ENCODE assay signal across 8 cellular contexts in genomic region chr10:91908358-91909177, GRCh38. TPM values are rescaled to one million over a fixed set of nuclear protein-coding genes. Genes with fewer than 3 reads are reported as not detected.
DNase-seq lines count a peak whose midpoint lies in the region; ATAC-seq, FAIRE-seq and TF ChIP-seq lines count a peak whose summit lies in the region.

No MANE protein-coding gene starts in this region.

- peak overlapping the region; percentile 75 for H3K4me3 ChIP-seq in NT2/D1 (ENCODE audit: insufficient read length, low read depth)
- peak overlapping the region; percentile 71 to 74 for H3K4me3 ChIP-seq in muscle layer of colon (ENCODE audit: low read depth in 1 of 2, low read length in 2 of 2)

- H3K27ac ChIP-seq in muscle layer of colon (ENCODE audit: low read depth, low read length) = peak overlapping the region; percentile 58

- no peaks in the 10 kb centered on the region for H3K9me3 ChIP-seq in NT2/D1 (ENCODE audit: insufficient read depth, low read length)
- no peaks in the 10 kb centered on the region for H3K9me3 ChIP-seq in muscle layer of colon (ENCODE audit: low read length)

- H3K9ac ChIP-seq in NT2/D1 (ENCODE audit: insufficient read length, low read depth) (peak overlapping the region; percentile 84), muscle layer of colon (ENCODE audit: low read length) (peak overlapping the region; percentile 11)

- no peaks in the 10 kb centered on the region for H3K4me1 ChIP-seq in NT2/D1 (ENCODE audit: insufficient read depth, insufficient read length)
- peaks cover 11% of the 10 kb centered on the region for H3K4me1 ChIP-seq in muscle layer of colon (ENCODE audit: insufficient read depth, low read length)

- TF ChIP-seq CTCF in D721Med (IDR thresholded peaks at IDR 0.05; ENCODE audit: insufficient read depth, missing control alignments) (peak; percentile 54), GM20000 (IDR thresholded peaks at IDR 0.05; ENCODE audit: extremely low read depth, missing control alignments) (peak; percentile 55)

- no peak for FAIRE-seq in D721Med (lab: Jason Lieb, UNC)

- H3K27me3 ChIP-seq in NT2/D1 (ENCODE audit: insufficient read depth, insufficient read length) (no peaks in the 10 kb centered on the region), muscle layer of colon (ENCODE audit: control insufficient read depth in 1 of 2, insufficient read depth in 2 of 2, low read length in 2 of 2) (no peaks in the 10 kb centered on the region)

- DNase-seq in D721Med (ENCODE audit: insufficient read length, low spot score) (peak; percentile 55), GM20000 (ENCODE audit: low spot score) (peak; percentile 90), HS-5 (ENCODE audit: low read depth) (peak; percentile 40), NT2/D1 (ENCODE audit: low read depth, low spot score) (no peak), activated T-cell treated with anti-CD3 and anti-CD28 coated beads for 24 hours (ENCODE audit: low read depth) (peak; percentile 60)
- peak; percentile 34 to 68 for DNase-seq in stimulated activated CD8-positive, alpha-beta memory T cell treated with anti-CD3 and anti-CD28 coated beads, Interleukin-7, amount 100 ng/mL, for 4 hours (ENCODE audit: low read depth in 2 of 2)

- H3K36me3 ChIP-seq in NT2/D1 (ENCODE audit: insufficient read depth, insufficient read length, low read length) = peaks cover 9% of the 10 kb centered on the region
- no peaks in the 10 kb centered on the region for H3K36me3 ChIP-seq in muscle layer of colon (ENCODE audit: insufficient read depth, low read length)

- ATAC-seq in esophagus mucosa = peak; percentile 86

RNA-seq across cellular contexts. Expression of gene FGFBP3, which starts 0.7 kb away (rescaled TPM):
- total RNA-seq in esophagus mucosa = 0.56 TPM

RNA-seq across cellular contexts. Expression of gene BTAF1, which starts 15.0 kb away (rescaled TPM):
- 18.0 TPM for total RNA-seq in esophagus mucosa
